3 cellular contexts compared by ENCODE assay signal in the genomic region with DNA sequence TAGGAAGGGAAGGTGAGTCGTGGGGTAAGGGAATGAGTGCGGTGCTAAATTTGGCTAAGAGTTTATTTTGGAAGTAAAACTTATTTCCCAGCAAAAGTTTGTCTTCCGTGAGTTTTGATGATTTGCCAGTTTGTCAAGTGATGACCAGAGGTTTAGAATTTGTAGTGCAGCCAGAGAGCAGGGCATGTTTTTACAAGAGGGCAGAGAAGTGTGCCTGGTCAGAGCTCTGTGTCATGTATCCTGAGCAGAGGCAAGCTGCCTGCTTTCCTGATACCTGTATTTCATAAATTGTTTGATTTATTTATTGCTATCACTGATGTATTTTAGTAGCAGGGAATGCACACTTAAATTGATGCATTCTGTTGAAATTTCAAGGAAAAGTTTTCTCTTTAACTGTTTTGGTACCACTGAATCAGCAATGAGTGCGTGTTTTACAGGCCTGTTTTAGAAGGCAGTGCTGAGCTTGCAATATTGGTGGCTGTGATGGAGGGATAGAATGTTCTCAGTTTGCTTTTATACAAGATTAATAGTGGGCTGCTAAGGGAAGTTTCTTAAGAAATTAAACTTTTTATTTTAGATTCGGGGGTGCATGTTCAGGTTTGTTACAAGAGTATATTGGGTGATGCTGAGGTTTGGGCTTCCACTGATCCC.
TF ChIP-seq lines count a peak whose summit lies in the region.

No MANE protein-coding gene starts in this region.

TF ChIP-seq in A549, 52 proteins besides CTCF, POLR2A, EP300 and RAD21:
- TF ChIP-seq JUNB (IDR thresholded peaks at IDR 0.05), result no peak
- peak; percentile 61 for TF ChIP-seq MAFK (IDR thresholded peaks at IDR 0.05; ENCODE audit: partially characterized antibody)

TF ChIP-seq in IMR-90, 13 proteins besides CTCF, POLR2A, EP300 and RAD21:
- TF ChIP-seq, protein P1, sequence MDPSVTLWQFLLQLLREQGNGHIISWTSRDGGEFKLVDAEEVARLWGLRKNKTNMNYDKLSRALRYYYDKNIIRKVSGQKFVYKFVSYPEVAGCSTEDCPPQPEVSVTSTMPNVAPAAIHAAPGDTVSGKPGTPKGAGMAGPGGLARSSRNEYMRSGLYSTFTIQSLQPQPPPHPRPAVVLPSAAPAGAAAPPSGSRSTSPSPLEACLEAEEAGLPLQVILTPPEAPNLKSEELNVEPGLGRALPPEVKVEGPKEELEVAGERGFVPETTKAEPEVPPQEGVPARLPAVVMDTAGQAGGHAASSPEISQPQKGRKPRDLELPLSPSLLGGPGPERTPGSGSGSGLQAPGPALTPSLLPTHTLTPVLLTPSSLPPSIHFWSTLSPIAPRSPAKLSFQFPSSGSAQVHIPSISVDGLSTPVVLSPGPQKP (IDR thresholded peaks at IDR 0.05; ENCODE audit: borderline replicate concordance, low read depth, low read length), result no peak
- TF ChIP-seq BHLHE40 (IDR thresholded peaks at IDR 0.05; ENCODE audit: low read depth, low read length) (no peak), SMC3 (IDR thresholded peaks at IDR 0.05; ENCODE audit: low read depth, low read length) (no peak), CHD1 (IDR thresholded peaks at IDR 0.05; ENCODE audit: low read depth, low read length) (no peak), MAZ (IDR thresholded peaks at IDR 0.05; ENCODE audit: borderline replicate concordance, low read depth, low read length) (no peak), FOS (IDR thresholded peaks at IDR 0.05; ENCODE audit: low read depth, low read length) (no peak), CEBPB (IDR thresholded peaks at IDR 0.05; ENCODE audit: low read depth, low read length) (no peak), MAFK (IDR thresholded peaks at IDR 0.05; ENCODE audit: low read depth, low read length) (peak; percentile 65)
- TF ChIP-seq, protein P2, sequence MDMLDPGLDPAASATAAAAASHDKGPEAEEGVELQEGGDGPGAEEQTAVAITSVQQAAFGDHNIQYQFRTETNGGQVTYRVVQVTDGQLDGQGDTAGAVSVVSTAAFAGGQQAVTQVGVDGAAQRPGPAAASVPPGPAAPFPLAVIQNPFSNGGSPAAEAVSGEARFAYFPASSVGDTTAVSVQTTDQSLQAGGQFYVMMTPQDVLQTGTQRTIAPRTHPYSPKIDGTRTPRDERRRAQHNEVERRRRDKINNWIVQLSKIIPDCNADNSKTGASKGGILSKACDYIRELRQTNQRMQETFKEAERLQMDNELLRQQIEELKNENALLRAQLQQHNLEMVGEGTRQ (IDR thresholded peaks at IDR 0.05; ENCODE audit: low read depth, low read length), result no peak

TF ChIP-seq in H1, 55 proteins besides CTCF, POLR2A, EP300 and RAD21:
- TF ChIP-seq, protein P3, sequence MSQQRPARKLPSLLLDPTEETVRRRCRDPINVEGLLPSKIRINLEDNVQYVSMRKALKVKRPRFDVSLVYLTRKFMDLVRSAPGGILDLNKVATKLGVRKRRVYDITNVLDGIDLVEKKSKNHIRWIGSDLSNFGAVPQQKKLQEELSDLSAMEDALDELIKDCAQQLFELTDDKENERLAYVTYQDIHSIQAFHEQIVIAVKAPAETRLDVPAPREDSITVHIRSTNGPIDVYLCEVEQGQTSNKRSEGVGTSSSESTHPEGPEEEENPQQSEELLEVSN (IDR thresholded peaks at IDR 0.05), result no peak
- TF ChIP-seq TEAD4 (IDR thresholded peaks at IDR 0.05; ENCODE audit: low read depth, low read length), result no peak
- no peak for TF ChIP-seq YY1 (IDR thresholded peaks at IDR 0.05; ENCODE audit: low read depth, low read length)
- TF ChIP-seq CEBPB (IDR thresholded peaks at IDR 0.05; ENCODE audit: low read depth, low read length), result no peak
- no peak for TF ChIP-seq FOSL1 (IDR thresholded peaks at IDR 0.05; ENCODE audit: insufficient read depth, low read depth, low read length)
- no peak for TF ChIP-seq SIRT6 (IDR thresholded peaks at IDR 0.05; ENCODE audit: low read length)
- no peak for TF ChIP-seq POU5F1 (IDR thresholded peaks at IDR 0.05; ENCODE audit: low read depth, low read length)
